8 cellular contexts compared by ENCODE assay signal in genomic region chr19:39481229-39481545, GRCh38. TPM values are rescaled to one million over a fixed set of nuclear protein-coding genes. Genes with fewer than 3 reads are reported as not detected.
DNase-seq lines count a peak whose midpoint lies in the region; ATAC-seq and TF ChIP-seq lines count a peak whose summit lies in the region.

No MANE protein-coding gene starts in this region.

- H3K27ac ChIP-seq in CD8-positive, alpha-beta memory T cell (ENCODE audit: low read depth, low read length): peak overlapping the region; percentile 85

- H3K27me3 ChIP-seq in CD8-positive, alpha-beta memory T cell (ENCODE audit: insufficient read depth, low read length, poor library complexity, severe bottlenecking): no peaks in the 10 kb centered on the region

- no peak for DNase-seq in CD8-positive, alpha-beta memory T cell
- peak; percentile 6 for DNase-seq in LHCN-M2 (ENCODE audit: low read depth)
- peak; percentile 31 for DNase-seq in dermis blood vessel endothelial cell
- DNase-seq in neural crest cell (ENCODE audit: low read depth, low spot score): no peak
- DNase-seq in RPMI8226: no peak
- no peak for DNase-seq in GM19240 (ENCODE audit: insufficient read length, low spot score)
- DNase-seq in stimulated activated CD4-positive, alpha-beta T cell treated with anti-CD3 and anti-CD28 coated beads, Interleukin-12 subunit alpha, Interleukin-12 subunit beta, amount 100 ng/mL, for 4 hours: no peak

- CTCF ChIA-PET in CD8-positive, alpha-beta memory T cell (lab: Charles Lee): no interaction called here

- no peak for ATAC-seq in GM18873 (IDR thresholded peaks at IDR 0.05; ENCODE audit: low FRiP score, unreplicated experiment)

- H3K4me1 Mint-ChIP-seq in CD8-positive, alpha-beta memory T cell: peaks cover 25 to 27% (median 26%) of the 10 kb centered on the region in 3 donors
- peaks cover 23% of the 10 kb centered on the region for H3K4me1 Mint-ChIP-seq in neural crest cell

- no peaks in the 10 kb centered on the region for H3K27me3 Mint-ChIP-seq in CD8-positive, alpha-beta memory T cell
- H3K27me3 Mint-ChIP-seq in neural crest cell (ENCODE audit: low read depth): no peaks in the 10 kb centered on the region

- H3K4me3 Mint-ChIP-seq in CD8-positive, alpha-beta memory T cell: peak overlapping the region; percentile 80 to 96 (median 92)
- peak overlapping the region; percentile 93 for H3K4me3 Mint-ChIP-seq in neural crest cell

- peak overlapping the region; percentile 97 for H3K4me3 ChIP-seq in CD8-positive, alpha-beta memory T cell (ENCODE audit: low read length)

- H3K4me1 ChIP-seq in CD8-positive, alpha-beta memory T cell (ENCODE audit: insufficient read depth, low read length): peaks cover 18% of the 10 kb centered on the region

- no peaks in the 10 kb centered on the region for H3K9me3 Mint-ChIP-seq in CD8-positive, alpha-beta memory T cell
- no peaks in the 10 kb centered on the region for H3K9me3 Mint-ChIP-seq in neural crest cell

- POLR2A ChIA-PET in CD8-positive, alpha-beta memory T cell (lab: Charles Lee): interaction anchor here (0.6 to 2.1 kb wide), 4 partner anchors 36 to 370 kb away, joined by 3 to 8 read pairs (median 4); partner anchors contain the start of genes PLEKHG2 and SUPT5H

- no peak for TF ChIP-seq CTCF in neural crest cell (conservative IDR thresholded peaks at IDR 0.05)

- no peaks in the 10 kb centered on the region for H3K9me3 ChIP-seq in CD8-positive, alpha-beta memory T cell (ENCODE audit: low read length)

- peaks cover 15% of the 10 kb centered on the region for H3K36me3 ChIP-seq in CD8-positive, alpha-beta memory T cell (ENCODE audit: insufficient read depth, low read length)

- peaks cover 0 to 36% (median 5%) of the 10 kb centered on the region in 3 donors for H3K36me3 Mint-ChIP-seq in CD8-positive, alpha-beta memory T cell
- peaks cover 5% of the 10 kb centered on the region for H3K36me3 Mint-ChIP-seq in neural crest cell (ENCODE audit: low read depth)

- H3K27ac Mint-ChIP-seq in CD8-positive, alpha-beta memory T cell: peak overlapping the region; percentile 65 to 98 (median 88)
- H3K27ac Mint-ChIP-seq in neural crest cell (ENCODE audit: unreplicated experiment): peak overlapping the region; percentile 97

RNA-seq across cellular contexts. Expression of gene TIMM50, which starts 0.5 kb away (rescaled TPM):
- total RNA-seq in CD8-positive, alpha-beta memory T cell: 100 to 1,000 TPM; 131 to 137 TPM
- polyA plus RNA-seq in CD8-positive, alpha-beta memory T cell: 47.3 TPM
- 99.1 and 120 TPM in 2 replicates for total RNA-seq in LHCN-M2 (2014; rRNA removed)
- polyA plus RNA-seq in LHCN-M2 (2012): 98.9 TPM
- total RNA-seq in dermis blood vessel endothelial cell: 66.5 and 67.9 TPM in 2 replicates
- 118 and 121 TPM in 2 replicates for total RNA-seq in neural crest cell

RNA-seq across cellular contexts. Expression of gene DLL3, which starts 17.6 kb away (rescaled TPM):
- 1 to 10 TPM in 1 of 2 experiments, under 1 TPM in 1; 0.92 to 1.4 TPM for total RNA-seq in CD8-positive, alpha-beta memory T cell
- polyA plus RNA-seq in CD8-positive, alpha-beta memory T cell: 0.25 TPM
- total RNA-seq in LHCN-M2 (2014; rRNA removed) (2.4 and 2.6 TPM in 2 replicates), dermis blood vessel endothelial cell (0.17 and 0.28 TPM in 2 replicates), neural crest cell (17.9 and 22.3 TPM in 2 replicates)
- 1.2 TPM for polyA plus RNA-seq in LHCN-M2 (2012)

RNA-seq across cellular contexts. Expression of gene SELENOV, which starts 33.8 kb away (rescaled TPM):
- total RNA-seq in CD8-positive, alpha-beta memory T cell: not detected
- not detected for polyA plus RNA-seq in CD8-positive, alpha-beta memory T cell
- total RNA-seq in LHCN-M2 (2014; rRNA removed) (not detected in 2 replicates), dermis blood vessel endothelial cell (not detected in 2 replicates), neural crest cell (not detected in 2 replicates)
- not detected for polyA plus RNA-seq in LHCN-M2 (2012)

RNA-seq across cellular contexts. Expression of gene SUPT5H, which starts 35.8 kb away (rescaled TPM):
- 100 to 1,000 TPM; 190 to 196 TPM for total RNA-seq in CD8-positive, alpha-beta memory T cell
- polyA plus RNA-seq in CD8-positive, alpha-beta memory T cell: 115 TPM
- total RNA-seq in LHCN-M2 (2014; rRNA removed): 74.8 and 79.0 TPM in 2 replicates
- polyA plus RNA-seq in LHCN-M2 (2012): 115 TPM
- 35.4 and 67.2 TPM in 2 replicates for total RNA-seq in dermis blood vessel endothelial cell
- 129 and 140 TPM in 2 replicates for total RNA-seq in neural crest cell

RNA-seq across cellular contexts. Expression of gene RPS16, which starts 45.4 kb away (rescaled TPM):
- total RNA-seq in CD8-positive, alpha-beta memory T cell: 1,000 to 10,000 TPM; 2,654 to 2,668 TPM
- polyA plus RNA-seq in CD8-positive, alpha-beta memory T cell: 1,795 TPM
- total RNA-seq in LHCN-M2 (2014; rRNA removed): 159 and 209 TPM in 2 replicates
- polyA plus RNA-seq in LHCN-M2 (2012): 3,320 TPM
- total RNA-seq in dermis blood vessel endothelial cell: 49.0 and 115 TPM in 2 replicates
- total RNA-seq in neural crest cell: 2,020 and 2,116 TPM in 2 replicates

Comparison
In these comparisons a context has a peak if more than half of its experiments do, and no peak if none do; other contexts are left out.
1. DNase-seq: peak in LHCN-M2 (single experiment) and dermis blood vessel endothelial cell (single experiment); none in CD8-positive, alpha-beta memory T cell (0 of 5), neural crest cell (single experiment), RPMI8226 (single experiment), GM19240 (single experiment) and stimulated activated CD4-positive, alpha-beta T cell treated with anti-CD3 and anti-CD28 coated beads, Interleukin-12 subunit alpha, Interleukin-12 subunit beta, amount 100 ng/mL, for 4 hours (single experiment).